30 cellular contexts compared by ENCODE assay signal in genomic region chr1:222247081-222247480, GRCh38.
"Had no signal": no experiment of that assay in that cellular context is flagged by ENCODE, and none has a peak within 500 bp of the region (broad histone marks: within the 10 kb centered on the region; RNA-seq: fewer than 3 reads in every experiment).

No MANE protein-coding gene starts in this region.

- H3K27me3 ChIP-seq: adrenal gland, ascending aorta, brain microvascular endothelial cell, esophagus squamous epithelium, gastroesophageal sphincter, neutrophil, pancreas, right atrium auricular region, upper lobe of left lung had no signal

- H3K4me1 Mint-ChIP-seq: activated T-helper 17 cell treated with anti-CD3 and anti-CD28 coated beads, Interleukin-2, amount 50 U/mL, for 72 hours; mesothelial cell of epicardium had no signal

- H3K4me1 ChIP-seq: adrenal gland, ascending aorta, gastroesophageal sphincter, lower lobe of right lung, pancreas, psoas muscle, right atrium auricular region, upper lobe of left lung had no signal

- H3K4me3 ChIP-seq: adrenal gland, ascending aorta, esophagus squamous epithelium, gastroesophageal sphincter, lower lobe of right lung, pancreas, psoas muscle, right atrium auricular region, thoracic aorta, upper lobe of left lung had no signal

- H3K9me3 Mint-ChIP-seq: activated T-cell treated with anti-CD3 and anti-CD28 coated beads, Interleukin-2, amount 50 U/mL, for 24 hours; activated T-helper 17 cell treated with anti-CD3 and anti-CD28 coated beads, Interleukin-2, amount 50 U/mL, for 72 hours; effector memory CD8-positive, alpha-beta T cell had no signal

- H3K27me3 Mint-ChIP-seq: activated T-cell treated with anti-CD3 and anti-CD28 coated beads, Interleukin-2, amount 50 U/mL, for 24 hours; activated T-helper 17 cell treated with anti-CD3 and anti-CD28 coated beads, Interleukin-2, amount 50 U/mL, for 72 hours; naive thymus-derived CD8-positive, alpha-beta T cell had no signal

- H3K36me3 Mint-ChIP-seq: mesothelial cell of epicardium had no signal

- H3K9me3 ChIP-seq: adrenal gland, ascending aorta, esophagus squamous epithelium, lower lobe of right lung, neutrophil, pancreas, psoas muscle, right atrium auricular region, thoracic aorta, upper lobe of left lung had no signal

- H3K4me3 Mint-ChIP-seq: activated CD8-positive, alpha-beta T cell treated with anti-CD3 and anti-CD28 coated beads, Interleukin-2, amount 10 ng/mL, durations not matched to agents 7 days and 5 days; activated naive CD8-positive, alpha-beta T cell; activated T-cell treated with anti-CD3 and anti-CD28 coated beads, Interleukin-2, amount 50 U/mL, for 24 hours; activated T-helper 17 cell treated with anti-CD3 and anti-CD28 coated beads, Interleukin-2, amount 50 U/mL, for 72 hours; effector memory CD8-positive, alpha-beta T cell; mesothelial cell of epicardium; naive thymus-derived CD8-positive, alpha-beta T cell had no signal

- H3K27ac Mint-ChIP-seq: activated CD8-positive, alpha-beta T cell treated with anti-CD3 and anti-CD28 coated beads, Interleukin-2, amount 10 ng/mL, durations not matched to agents 7 days and 5 days; activated naive CD8-positive, alpha-beta T cell; activated T-cell treated with anti-CD3 and anti-CD28 coated beads, Interleukin-2, amount 50 U/mL, for 24 hours; activated T-helper 17 cell treated with anti-CD3 and anti-CD28 coated beads, Interleukin-2, amount 50 U/mL, for 72 hours; mesothelial cell of epicardium had no signal

- H3K27ac ChIP-seq: adrenal gland, ascending aorta, brain microvascular endothelial cell, esophagus squamous epithelium, gastroesophageal sphincter, lower lobe of right lung, neutrophil, pancreas, psoas muscle, right atrium auricular region, thoracic aorta, upper lobe of left lung, WERI-Rb-1 had no signal

- H3K36me3 ChIP-seq: adrenal gland, ascending aorta, brain microvascular endothelial cell, esophagus squamous epithelium, gastroesophageal sphincter, lower lobe of right lung, neutrophil, pancreas, right atrium auricular region, thoracic aorta, upper lobe of left lung, WERI-Rb-1 had no signal

- DNase-seq: activated CD4-positive, alpha-beta T cell treated with anti-CD3 and anti-CD28 coated beads for 1 hour; activated CD4-positive, alpha-beta T cell treated with anti-CD3 and anti-CD28 coated beads, Interleukin-2, amount 50 U/mL, for 1 hour; activated CD8-positive, alpha-beta T cell treated with anti-CD3 and anti-CD28 coated beads, Interleukin-2, amount 10 ng/mL, durations not matched to agents 7 days and 5 days; activated naive CD4-positive, alpha-beta T cell; activated T-cell treated with anti-CD3 and anti-CD28 coated beads, Interleukin-2, amount 50 U/mL, for 24 hours; adrenal gland; brain microvascular endothelial cell; central memory CD4-positive, alpha-beta T cell; effector memory CD8-positive, alpha-beta T cell; esophagus squamous epithelium; head of caudate nucleus; hypothalamus; kidney; lower lobe of right lung; naive thymus-derived CD8-positive, alpha-beta T cell; pancreas; psoas muscle; stimulated activated CD4-positive, alpha-beta T cell treated with anti-CD3 and anti-CD28 coated beads, Interleukin-4, amount 100 ng/mL, for 24 hours; stimulated activated naive CD4-positive, alpha-beta T cell treated with Interleukin-2 at 50 U/mL for 16 hours; upper lobe of left lung; WERI-Rb-1 had no signal

- ATAC-seq: activated CD8-positive, alpha-beta T cell treated with anti-CD3 and anti-CD28 coated beads, Interleukin-2, amount 10 ng/mL, durations not matched to agents 7 days and 5 days; activated T-helper 17 cell treated with anti-CD3 and anti-CD28 coated beads, Interleukin-2, amount 50 U/mL, for 72 hours; effector memory CD8-positive, alpha-beta T cell; gastroesophageal sphincter; left lobe of liver; lower lobe of right lung; naive thymus-derived CD8-positive, alpha-beta T cell; pancreas; psoas muscle had no signal
